Comparison of ENCODE assay signal across 12 cellular contexts in the genomic region with DNA sequence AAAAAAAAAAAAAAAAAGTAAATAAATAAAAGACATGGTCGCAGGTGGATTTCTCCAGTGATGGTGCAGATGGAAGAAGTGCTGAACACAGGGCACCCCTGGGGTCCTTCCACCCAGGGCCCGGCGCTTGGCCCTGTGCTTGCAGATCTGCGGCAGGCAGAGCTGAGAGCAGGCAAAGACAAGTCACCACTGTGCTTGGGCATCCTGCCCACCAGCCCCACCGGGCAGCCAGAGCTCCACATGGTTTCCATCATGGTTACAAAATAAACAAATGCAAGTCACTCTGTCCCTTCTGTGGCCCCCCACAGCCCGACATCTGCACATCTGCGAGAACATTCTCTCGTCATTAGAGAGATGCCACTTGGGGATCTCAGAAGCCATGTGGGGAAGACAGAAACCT. TPM values are rescaled to one million over a fixed set of nuclear protein-coding genes. Genes with fewer than 3 reads are reported as not detected.
DNase-seq lines count a peak whose midpoint lies in the region; ATAC-seq and TF ChIP-seq lines count a peak whose summit lies in the region.
"Had no signal": no experiment of that assay in that cellular context is flagged by ENCODE, and none has a peak within 500 bp of the region (broad histone marks: within the 10 kb centered on the region; RNA-seq: fewer than 3 reads in every experiment).

No MANE protein-coding gene starts in this region.

- peaks cover 21% of the 10 kb centered on the region for H3K4me1 Mint-ChIP-seq in progenitor cell of endocrine pancreas (ENCODE audit: low read depth)

- DNase-seq in DMS 273 treated with DMSO at 0.1 percent for 48 hours (lab: John Stamatoyannopoulos, UW) (peak; percentile 5), OCI-M1 (lab: John Stamatoyannopoulos, UW) (peak; percentile 57), fibroblast of the conjunctiva (ENCODE audit: low read depth) (peak; percentile 64), pons (ENCODE audit: low spot score) (peak; percentile 29), progenitor cell of endocrine pancreas (ENCODE audit: low spot score, unreplicated experiment) (no peak), NCI-H1930 (lab: John Stamatoyannopoulos, UW) (no peak)
- DNase-seq: activated CD4-positive, CD25-positive, alpha-beta regulatory T cell; activated naive CD4-positive, alpha-beta T cell treated with Interleukin-2 at 50 U/mL for 16 hours; mesendoderm; NCI-H1105 had no signal

- no peak overlapping the region for H3K27ac Mint-ChIP-seq in progenitor cell of endocrine pancreas

- TF ChIP-seq CTCF in progenitor cell of endocrine pancreas (IDR thresholded peaks at IDR 0.05; ENCODE audit: unreplicated experiment) = no peak

- H3K9me3 Mint-ChIP-seq in progenitor cell of endocrine pancreas (ENCODE audit: low read depth) = no peaks in the 10 kb centered on the region

- H3K27me3 Mint-ChIP-seq in progenitor cell of endocrine pancreas = no peaks in the 10 kb centered on the region

- H3K36me3 Mint-ChIP-seq in progenitor cell of endocrine pancreas (ENCODE audit: insufficient read depth) = peaks cover 5% of the 10 kb centered on the region

- no peak overlapping the region for H3K4me3 Mint-ChIP-seq in progenitor cell of endocrine pancreas (ENCODE audit: low read depth)

- no peak for ATAC-seq in GM18511 (IDR thresholded peaks at IDR 0.05; ENCODE audit: unreplicated experiment)
- no peak for ATAC-seq in HG03095 (IDR thresholded peaks at IDR 0.05; ENCODE audit: unreplicated experiment)

RNA-seq across cellular contexts. Expression of a gene that starts 37.6 kb away (rescaled TPM):
- 19.7 and 20.5 TPM in 2 replicates for total RNA-seq in progenitor cell of endocrine pancreas

RNA-seq across cellular contexts. Expression of a gene that starts 46.7 kb away (rescaled TPM):
- 22.0 and 22.5 TPM in 2 replicates for total RNA-seq in progenitor cell of endocrine pancreas

Comparison
In these comparisons a context has a peak if more than half of its experiments do, and no peak if none do; other contexts are left out.
1. DNase-seq: peak in DMS 273 treated with DMSO at 0.1 percent for 48 hours (single experiment), OCI-M1 (single experiment), fibroblast of the conjunctiva (single experiment) and pons (single experiment); none in progenitor cell of endocrine pancreas (single experiment) and NCI-H1930 (0 of 2).